In genomic region chr3:104909188-104909587, GRCh38 we compare ENCODE assay signal across 11 cellular contexts.
DNase-seq lines count a peak whose midpoint lies in the region; ATAC-seq and TF ChIP-seq lines count a peak whose summit lies in the region.
"Had no signal": no experiment of that assay in that cellular context is flagged by ENCODE, and none has a peak within 500 bp of the region (broad histone marks: within the 10 kb centered on the region; RNA-seq: fewer than 3 reads in every experiment).

No MANE protein-coding gene starts in this region.

- H3K9ac ChIP-seq in mammary epithelial cell (ENCODE audit: insufficient read depth, low read length) (no peak overlapping the region), neural cell (ENCODE audit: low read length) (peak overlapping the region; percentile 27)

- H3K79me2 ChIP-seq in mammary epithelial cell (ENCODE audit: insufficient read depth, low read length): no peaks in the 10 kb centered on the region
- no peaks in the 10 kb centered on the region for H3K79me2 ChIP-seq in neural cell (replicated peaks; ENCODE audit: insufficient read depth, low read length)

- intact Hi-C loops in mammary epithelial cell (cut with micrococcal nuclease): loop anchor here (2.0 kb wide), 1 partner anchor 458 kb away; the partner anchor contains the start of gene ALCAM

- dilution Hi-C loops in mammary epithelial cell (cut with HindIII; ENCODE audit: low sequenced_read_pairs): no loop called here

- no peaks in the 10 kb centered on the region for H4K20me1 ChIP-seq in mammary epithelial cell (ENCODE audit: insufficient read depth, low read length)
- H4K20me1 ChIP-seq in neural cell (ENCODE audit: insufficient read depth): no peaks in the 10 kb centered on the region

- no peaks in the 10 kb centered on the region for H3F3A ChIP-seq in neural cell (ENCODE audit: insufficient read depth, low read length, poor library complexity, severe bottlenecking)

- WGBS in mammary epithelial cell (ENCODE audit: low coverage, missing lambda C conversion rate): 100% methylated on average over 1 of the region's 1 CpG

- no peak for ATAC-seq in HG03025 (IDR thresholded peaks at IDR 0.05; ENCODE audit: low FRiP score, unreplicated experiment)
- ATAC-seq in HG03175 (IDR thresholded peaks at IDR 0.05; ENCODE audit: unreplicated experiment): no peak
- ATAC-seq: heart left ventricle had no signal

- H3K4me2 ChIP-seq in mammary epithelial cell (ENCODE audit: insufficient read depth, low read depth, low read length) (no peak overlapping the region), neural cell (ENCODE audit: low read length) (no peak overlapping the region)

- TF ChIP-seq EP300 in neural cell (conservative IDR thresholded peaks at IDR 0.05; ENCODE audit: poor library complexity, severe bottlenecking): peak; percentile 38

- H3K4me3 ChIP-seq in mammary epithelial cell (replicated peaks in 1 of 3; ENCODE audit: insufficient read depth in 1 of 3, low read depth in 2 of 3, low read length in 3 of 3) (no peak overlapping the region), neural cell (ENCODE audit: low read length) (no peak overlapping the region)
- H3K4me3 ChIP-seq: heart left ventricle, transverse colon had no signal

- CTCF ChIA-PET in mammary epithelial cell (lab: Charles Lee; ENCODE audit: low non-redundant PET): no interaction called here

- no peaks in the 10 kb centered on the region for H3K9me2 ChIP-seq in neural cell (ENCODE audit: insufficient read depth, low read length)

- no TSS peak for BruUV-seq in mammary epithelial cell (replicated peaks; lab: Mats Ljungman, UMichigan)

- TF ChIP-seq RAD21 in neural cell (conservative IDR thresholded peaks at IDR 0.05): no peak

- H3K4me1 ChIP-seq in mammary epithelial cell (ENCODE audit: insufficient read depth, low read length): peaks cover 5% of the 10 kb centered on the region
- H3K4me1 ChIP-seq: transverse colon had no signal

- no peaks in the 10 kb centered on the region for H3K36me3 ChIP-seq in mammary epithelial cell (ENCODE audit: insufficient read depth, low read length)
- H3K36me3 ChIP-seq in neural cell (ENCODE audit: insufficient read depth, low read length): no peaks in the 10 kb centered on the region
- H3K36me3 ChIP-seq: heart left ventricle, transverse colon had no signal

- peaks cover 5% of the 10 kb centered on the region for H3K9me3 ChIP-seq in mammary epithelial cell (replicated peaks; ENCODE audit: insufficient read depth, low read length)
- no peaks in the 10 kb centered on the region for H3K9me3 ChIP-seq in neural cell (ENCODE audit: low read length)
- H3K9me3 ChIP-seq: transverse colon had no signal

- H3K27me3 ChIP-seq in mammary epithelial cell (ENCODE audit: insufficient read depth, low read length): no peaks in the 10 kb centered on the region
- H3K27me3 ChIP-seq in neural cell (ENCODE audit: insufficient read depth, low read depth, low read length): no peaks in the 10 kb centered on the region
- H3K27me3 ChIP-seq: heart left ventricle, transverse colon had no signal

- peak overlapping the region; percentile 52 for H2AFZ ChIP-seq in mammary epithelial cell (ENCODE audit: low read depth, low read length)
- H2AFZ ChIP-seq in neural cell (ENCODE audit: low read depth, low read length): peak overlapping the region; percentile 11

- in situ Hi-C loops in mammary epithelial cell (cut with MboI; ENCODE audit: low sequenced_read_pairs in 2 of 2): loop anchor here in 1 of 2 donors (25.0 kb wide), 1 partner anchor 453 kb away; the partner anchor contains the start of gene ALCAM

- DNase-seq in GM04503 (ENCODE audit: low read depth) (peak; percentile 34), NCI-H2196 treated with DMSO at 0.1 percent for 48 hours (lab: John Stamatoyannopoulos, UW; ENCODE audit: unreplicated experiment) (peak; percentile 75), mammary epithelial cell (peak; percentile 44), CD1c-positive myeloid dendritic cell (ENCODE audit: extremely low spot score) (no peak), C1 segment of cervical spinal cord (lab: John Stamatoyannopoulos, UW) (no peak)
- DNase-seq: activated T-cell treated with anti-CD3 and anti-CD28 coated beads, Interleukin-2, amount 50 U/mL, for 24 hours; heart left ventricle; transverse colon had no signal

- H3K27ac ChIP-seq in mammary epithelial cell (ENCODE audit: insufficient read depth, low read depth, low read length) (peak overlapping the region; percentile 46), neural cell (ENCODE audit: low read length) (peak overlapping the region; percentile 71)
- H3K27ac ChIP-seq: heart left ventricle, transverse colon had no signal

- no peak for TF ChIP-seq CTCF in mammary epithelial cell (conservative IDR thresholded peaks at IDR 0.05 in 1 of 2, IDR thresholded peaks at IDR 0.05 in 1 of 2; ENCODE audit: extremely low read depth in 1 of 2, insufficient read depth in 1 of 2, low read depth in 1 of 2, low read length in 2 of 2)
- no peak for TF ChIP-seq CTCF in neural cell (IDR thresholded peaks at IDR 0.05; ENCODE audit: poor library complexity, severe bottlenecking)

TF ChIP-seq in neural cell, 6 proteins besides CTCF, POLR2A, EP300 and RAD21:
- peak; percentile 64 for TF ChIP-seq POLR2AphosphoS5 (IDR thresholded peaks at IDR 0.05)
- TF ChIP-seq TAF1 (IDR thresholded peaks at IDR 0.05; ENCODE audit: low read depth): no peak
- no peak for TF ChIP-seq MXI1 (conservative IDR thresholded peaks at IDR 0.05; ENCODE audit: poor library complexity, severe bottlenecking)
- TF ChIP-seq SMC3 (conservative IDR thresholded peaks at IDR 0.05; ENCODE audit: poor library complexity): no peak
- TF ChIP-seq REST (IDR thresholded peaks at IDR 0.05; ENCODE audit: borderline replicate concordance): peak; percentile 21

Comparison
In these comparisons a context has a peak if more than half of its experiments do, and no peak if none do; other contexts are left out.
1. DNase-seq: peak in GM04503 (single experiment), NCI-H2196 treated with DMSO at 0.1 percent for 48 hours (single experiment) and mammary epithelial cell (single experiment); none in CD1c-positive myeloid dendritic cell (single experiment) and C1 segment of cervical spinal cord (0 of 14).